ENCODE assay signal across 23 cellular contexts in the genomic region with DNA sequence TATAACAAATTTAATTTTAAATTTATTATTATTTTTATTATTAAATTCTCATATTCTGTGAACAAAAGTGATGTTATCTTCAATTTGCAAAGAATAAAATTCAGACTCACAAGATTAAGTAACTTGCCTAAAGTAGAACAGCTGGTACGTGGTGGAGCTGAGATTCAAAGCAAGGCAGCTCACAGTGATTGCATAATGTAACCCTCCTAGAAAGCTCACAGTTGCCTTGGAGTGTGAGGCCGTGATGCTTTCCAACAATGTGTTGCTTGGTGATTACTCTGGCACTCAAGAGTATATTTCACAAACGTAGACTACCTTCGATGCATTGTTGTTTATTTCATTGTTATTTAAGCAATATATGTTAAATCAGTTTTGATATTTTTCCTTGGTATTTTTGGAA.
DNase-seq lines count a peak whose midpoint lies in the region; ATAC-seq and TF ChIP-seq lines count a peak whose summit lies in the region.
"Had no signal": no experiment of that assay in that cellular context is flagged by ENCODE, and none has a peak within 500 bp of the region (broad histone marks: within the 10 kb centered on the region; RNA-seq: fewer than 3 reads in every experiment).

No MANE protein-coding gene starts in this region.

- no peak for TF ChIP-seq CTCF in progenitor cell of endocrine pancreas (IDR thresholded peaks at IDR 0.05; ENCODE audit: unreplicated experiment)

- H3K4me1 ChIP-seq in SJCRH30, result peaks cover 17% of the 10 kb centered on the region
- H3K4me1 ChIP-seq: gastroesophageal sphincter, parathyroid adenoma had no signal

- no peaks in the 10 kb centered on the region for H3K36me3 ChIP-seq in SJCRH30
- H3K36me3 ChIP-seq: gastroesophageal sphincter had no signal

- no peak overlapping the region for H3K4me3 ChIP-seq in SJCRH30
- H3K4me3 ChIP-seq: gastroesophageal sphincter had no signal

- H3K36me3 Mint-ChIP-seq in progenitor cell of endocrine pancreas (ENCODE audit: insufficient read depth), result no peaks in the 10 kb centered on the region
- H3K36me3 Mint-ChIP-seq: activated CD4-positive, alpha-beta memory T cell treated with anti-CD3 and anti-CD28 coated beads for 36 hours; activated naive CD8-positive, alpha-beta T cell; CD4-positive, CD25-positive, alpha-beta regulatory T cell had no signal

- no peaks in the 10 kb centered on the region for H3K9me3 Mint-ChIP-seq in progenitor cell of endocrine pancreas (ENCODE audit: low read depth)
- H3K9me3 Mint-ChIP-seq: nephron had no signal

- no peaks in the 10 kb centered on the region for H3K27me3 Mint-ChIP-seq in progenitor cell of endocrine pancreas
- H3K27me3 Mint-ChIP-seq: activated CD4-positive, alpha-beta memory T cell treated with anti-CD3 and anti-CD28 coated beads for 36 hours; activated naive CD8-positive, alpha-beta T cell; CD4-positive, CD25-positive, alpha-beta regulatory T cell had no signal

- no peak overlapping the region for H3K27ac Mint-ChIP-seq in progenitor cell of endocrine pancreas
- H3K27ac Mint-ChIP-seq: activated CD4-positive, alpha-beta memory T cell treated with anti-CD3 and anti-CD28 coated beads for 36 hours; activated naive CD8-positive, alpha-beta T cell; CD4-positive, CD25-positive, alpha-beta regulatory T cell; nephron had no signal

- H3K4me3 Mint-ChIP-seq in progenitor cell of endocrine pancreas (ENCODE audit: low read depth), result no peak overlapping the region
- H3K4me3 Mint-ChIP-seq: activated CD4-positive, alpha-beta memory T cell treated with anti-CD3 and anti-CD28 coated beads for 36 hours; activated naive CD8-positive, alpha-beta T cell; CD4-positive, CD25-positive, alpha-beta regulatory T cell; nephron had no signal

- H3K27me3 ChIP-seq in SJCRH30, result no peaks in the 10 kb centered on the region
- H3K27me3 ChIP-seq: gastroesophageal sphincter had no signal

- H3K9me3 ChIP-seq in SJCRH30 (replicated peaks), result no peaks in the 10 kb centered on the region
- H3K9me3 ChIP-seq: gastroesophageal sphincter had no signal

- ATAC-seq in HG03159 (IDR thresholded peaks at IDR 0.05; ENCODE audit: unreplicated experiment) (no peak), HG02981 (IDR thresholded peaks at IDR 0.05; ENCODE audit: unreplicated experiment) (no peak)
- ATAC-seq: gastroesophageal sphincter had no signal

- H3K27ac ChIP-seq in SJCRH30, result no peak overlapping the region
- H3K27ac ChIP-seq: gastroesophageal sphincter, parathyroid adenoma had no signal

- DNase-seq in DMS 273 treated with DMSO at 0.1 percent for 48 hours (lab: John Stamatoyannopoulos, UW), result peak; percentile 1
- DNase-seq in SJCRH30, result peak; percentile 3 to 6
- peak; percentile 54 for DNase-seq in fibroblast of gingiva (ENCODE audit: low read depth)
- peak; percentile 82 for DNase-seq in myocyte (ENCODE audit: low read depth)
- no peak for DNase-seq in NCI-H2107 treated with DMSO at 0.1 percent for 48 hours (lab: John Stamatoyannopoulos, UW; ENCODE audit: unreplicated experiment)
- DNase-seq in progenitor cell of endocrine pancreas (ENCODE audit: low spot score, unreplicated experiment), result no peak
- DNase-seq: activated CD4-positive, alpha-beta memory T cell treated with anti-CD3 and anti-CD28 coated beads for 36 hours; CD4-positive, CD25-positive, alpha-beta regulatory T cell; islet precursor cell; KG1; NCI-H146; NCI-H748 treated with DMSO at 0.1 percent for 48 hours; OCI-M1; Right ventricle myocardium superior; stimulated activated CD8-positive, alpha-beta memory T cell treated with anti-CD3 and anti-CD28 coated beads, Interleukin-4, amount 100 ng/mL, for 48 hours; SW 1271; T1000 had no signal

- no peaks in the 10 kb centered on the region for H3K4me1 Mint-ChIP-seq in progenitor cell of endocrine pancreas (ENCODE audit: low read depth)
- H3K4me1 Mint-ChIP-seq: CD4-positive, CD25-positive, alpha-beta regulatory T cell had no signal

Comparison
In these comparisons a context has a peak if more than half of its experiments do, and no peak if none do; other contexts are left out.
1. DNase-seq: peak in DMS 273 treated with DMSO at 0.1 percent for 48 hours (single experiment), SJCRH30 (2 of 2), fibroblast of gingiva (single experiment) and myocyte (single experiment); none in NCI-H2107 treated with DMSO at 0.1 percent for 48 hours (single experiment) and progenitor cell of endocrine pancreas (single experiment).